1 cellular context compared by ENCODE assay signal in the genomic region with DNA sequence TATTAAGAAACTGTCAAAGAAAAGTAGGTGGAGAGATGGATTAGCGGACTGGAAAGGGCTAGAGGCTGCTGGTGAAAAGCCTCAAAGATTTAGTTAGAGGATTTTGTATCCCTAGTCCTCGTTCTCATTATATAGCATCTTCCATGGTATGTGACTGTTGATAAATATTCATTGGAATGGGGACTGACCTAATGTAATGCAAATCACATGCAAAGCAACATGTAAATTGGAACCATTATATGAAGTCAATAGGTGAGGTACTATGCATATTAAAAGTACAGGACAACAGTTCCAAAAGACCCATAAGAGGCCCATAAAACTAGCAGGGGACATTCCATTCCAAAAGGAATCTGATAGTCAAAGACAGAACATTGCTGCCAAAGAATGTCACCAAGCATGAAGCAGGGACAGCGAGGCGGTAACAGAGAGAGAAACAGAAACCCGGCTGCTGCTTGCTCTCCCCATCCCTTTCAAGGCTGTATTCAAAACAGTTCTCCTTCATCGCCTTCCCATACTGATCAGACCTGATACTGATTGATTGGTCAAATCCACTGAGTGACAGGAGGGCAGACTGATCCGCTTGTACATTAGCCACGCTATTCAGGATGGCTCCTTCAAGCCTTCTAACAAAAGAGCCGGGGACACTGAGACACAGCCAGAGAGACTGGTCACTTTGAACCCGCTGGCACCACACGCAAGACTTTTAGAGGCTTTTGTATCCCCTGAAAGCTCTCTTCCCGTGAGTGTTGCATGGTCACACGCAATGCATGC.
TF ChIP-seq lines count a peak whose summit lies in the region.

No MANE protein-coding gene starts in this region.

TF ChIP-seq in A549, 52 proteins besides CTCF, POLR2A, EP300 and RAD21 (continued from another document):
- TF ChIP-seq, protein P1, sequence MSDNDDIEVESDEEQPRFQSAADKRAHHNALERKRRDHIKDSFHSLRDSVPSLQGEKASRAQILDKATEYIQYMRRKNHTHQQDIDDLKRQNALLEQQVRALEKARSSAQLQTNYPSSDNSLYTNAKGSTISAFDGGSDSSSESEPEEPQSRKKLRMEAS (IDR thresholded peaks at IDR 0.05) = no peak
- no peak for TF ChIP-seq CHD2 (IDR thresholded peaks at IDR 0.05; ENCODE audit: low read length, partially characterized antibody)
- no peak for TF ChIP-seq CEBPB (IDR thresholded peaks at IDR 0.05)
